Comparison of ENCODE assay signal across 9 cellular contexts in the genomic region with DNA sequence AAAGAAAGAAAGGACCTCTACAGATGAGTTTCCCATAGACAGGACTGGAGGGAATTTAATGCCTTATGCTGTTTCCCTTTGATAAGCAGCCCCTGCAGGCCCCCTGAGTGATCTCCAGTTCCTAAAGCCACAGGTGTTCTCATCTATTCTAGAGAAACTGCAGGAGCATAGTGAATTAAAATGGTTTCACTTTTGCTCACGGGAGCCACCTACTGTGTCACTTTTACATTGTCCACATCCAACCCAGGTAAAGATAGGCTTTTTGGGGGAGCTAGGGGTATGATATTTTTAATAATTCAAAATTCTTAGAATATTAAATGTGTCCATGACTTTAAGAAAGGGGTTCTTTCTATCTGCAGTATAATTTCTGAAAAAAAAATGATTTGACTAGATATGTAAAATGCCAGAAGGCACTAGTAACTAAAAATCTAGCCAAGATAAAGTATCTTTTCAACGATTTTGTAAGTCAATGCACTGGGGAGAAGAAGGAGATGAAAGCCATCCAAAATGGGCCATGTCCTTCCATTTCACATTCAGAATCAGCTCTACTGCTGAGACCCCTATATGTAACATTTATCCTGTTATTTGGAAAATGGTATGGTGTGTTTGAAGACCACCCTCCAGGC.
A peak's percentile ranks its signal among the peaks of the same experiment; 100 is the strongest.
DNase-seq lines count a peak whose midpoint lies in the region; ATAC-seq and TF ChIP-seq lines count a peak whose summit lies in the region.
"Had no signal": no experiment of that assay in that cellular context is flagged by ENCODE, and none has a peak within 500 bp of the region (broad histone marks: within the 10 kb centered on the region; RNA-seq: fewer than 3 reads in every experiment).

No MANE protein-coding gene starts in this region.

- no peaks in the 10 kb centered on the region for H3K79me2 ChIP-seq in DND-41 (ENCODE audit: insufficient read depth, low read length)
- H3K79me2 ChIP-seq: parathyroid adenoma had no signal

- H3K9ac ChIP-seq in DND-41 (ENCODE audit: low read depth, low read length): no peak overlapping the region
- H3K9ac ChIP-seq: parathyroid adenoma had no signal

- WGBS in right lobe of liver (ENCODE audit: insufficient coverage, low coverage, low lambda C conversion rate, missing lambda C conversion rate): 23% methylated on average over 2 of the region's 2 CpGs

- TF ChIP-seq POLR2A in NB4 (IDR thresholded peaks at IDR 0.05; ENCODE audit: extremely low read depth, insufficient read length): no peak
- TF ChIP-seq POLR2A in right lobe of liver (IDR thresholded peaks at IDR 0.05): no peak
- no peak for TF ChIP-seq POLR2A in uterus (IDR thresholded peaks at IDR 0.05)

- H3K9me3 ChIP-seq in DND-41 (ENCODE audit: insufficient read depth, low read length, severe bottlenecking): no peaks in the 10 kb centered on the region
- no peaks in the 10 kb centered on the region for H3K9me3 ChIP-seq in right lobe of liver
- H3K9me3 ChIP-seq in uterus: no peaks in the 10 kb centered on the region

- H3K27me3 ChIP-seq in DND-41 (ENCODE audit: insufficient read depth, low read length, poor library complexity): no peaks in the 10 kb centered on the region
- no peaks in the 10 kb centered on the region for H3K27me3 ChIP-seq in right lobe of liver
- no peaks in the 10 kb centered on the region for H3K27me3 ChIP-seq in uterus

- peak; percentile 66 for TF ChIP-seq CTCF in DND-41 (IDR thresholded peaks at IDR 0.05; ENCODE audit: borderline replicate concordance, extremely low read depth, low read length, poor library complexity, severe bottlenecking)
- peak; percentile 45 for TF ChIP-seq CTCF in NB4 (IDR thresholded peaks at IDR 0.05; ENCODE audit: low read depth, low read length)
- TF ChIP-seq CTCF in right lobe of liver (IDR thresholded peaks at IDR 0.05): peak; percentile 14 to 37 (median 32)
- no peak for TF ChIP-seq CTCF in uterus (IDR thresholded peaks at IDR 0.05)

- ATAC-seq in DND-41 (ENCODE audit: insufficient read depth, low read depth) (peak; percentile 94), GM21390 (IDR thresholded peaks at IDR 0.05; ENCODE audit: unreplicated experiment) (peak; percentile 76), right lobe of liver (peak; percentile 52 to 80 (median 68))

- H3K27ac ChIP-seq in DND-41 (ENCODE audit: low read length): no peak overlapping the region
- H3K27ac ChIP-seq in right lobe of liver: no peak overlapping the region
- H3K27ac ChIP-seq in uterus: no peak overlapping the region
- H3K27ac ChIP-seq: parathyroid adenoma had no signal

- H2AFZ ChIP-seq in DND-41 (ENCODE audit: low read depth, low read length): no peak overlapping the region
- H2AFZ ChIP-seq: parathyroid adenoma had no signal

- no peak overlapping the region for H3K4me3 ChIP-seq in DND-41 (ENCODE audit: low read depth in 1 of 2, low read length in 2 of 2)
- no peak overlapping the region for H3K4me3 ChIP-seq in NB4 (ENCODE audit: low read depth, low read length)
- no peak overlapping the region for H3K4me3 ChIP-seq in right lobe of liver
- no peak overlapping the region for H3K4me3 ChIP-seq in uterus

- H3K4me1 ChIP-seq in DND-41 (ENCODE audit: insufficient read depth, low read length) (peaks cover 5% of the 10 kb centered on the region), right lobe of liver (peaks cover 0 to 16% (median 5%) of the 10 kb centered on the region in 4 donors), uterus (no peaks in the 10 kb centered on the region)
- H3K4me1 ChIP-seq: parathyroid adenoma had no signal

- no peaks in the 10 kb centered on the region for H4K20me1 ChIP-seq in DND-41 (ENCODE audit: insufficient read depth, low read length)

- DNase-seq in DND-41 (peak; percentile 54), NB4 (ENCODE audit: low read depth) (peak; percentile 33), amniotic epithelial cell (ENCODE audit: low read depth) (peak; percentile 20), right lobe of liver (no peak), uterus (no peak), posterior cingulate gyrus (no peak)
- DNase-seq in NK-92 treated with Interleukin-12 subunit alpha and Interleukin-12 subunit beta, amount 100 ng/mL, for 24 hours (lab: John Stamatoyannopoulos, UW): no peak

- H3K36me3 ChIP-seq in DND-41 (ENCODE audit: insufficient read depth, low read length): no peaks in the 10 kb centered on the region
- H3K36me3 ChIP-seq in right lobe of liver: no peaks in the 10 kb centered on the region
- H3K36me3 ChIP-seq in uterus: no peaks in the 10 kb centered on the region

- intact Hi-C loops in right lobe of liver (cut with DNase I): no loop called here
- intact Hi-C loops in uterus (cut with DNase I; ENCODE audit: low total_unique reads): no loop called here
- intact Hi-C loops in posterior cingulate gyrus (cut with DNase I): no loop called here

- no peak overlapping the region for H3K4me2 ChIP-seq in DND-41 (ENCODE audit: insufficient read depth, low read length)

Comparison
In these comparisons a context has a peak if more than half of its experiments do, and no peak if none do; other contexts are left out.
1. DNase-seq: peak in DND-41 (single experiment), NB4 (single experiment) and amniotic epithelial cell (single experiment); none in right lobe of liver (0 of 3), uterus (0 of 2), NK-92 treated with Interleukin-12 subunit alpha and Interleukin-12 subunit beta, amount 100 ng/mL, for 24 hours (single experiment) and posterior cingulate gyrus (0 of 10).
2. CTCF ChIP-seq: peak in DND-41 (single experiment), NB4 (single experiment) and right lobe of liver (4 of 4); none in uterus (0 of 4).
3. Peak in every context shown above with its lines, with median percentiles within 50 percentile points of each other: ATAC-seq.